13 cellular contexts compared by ENCODE assay signal in the genomic region with DNA sequence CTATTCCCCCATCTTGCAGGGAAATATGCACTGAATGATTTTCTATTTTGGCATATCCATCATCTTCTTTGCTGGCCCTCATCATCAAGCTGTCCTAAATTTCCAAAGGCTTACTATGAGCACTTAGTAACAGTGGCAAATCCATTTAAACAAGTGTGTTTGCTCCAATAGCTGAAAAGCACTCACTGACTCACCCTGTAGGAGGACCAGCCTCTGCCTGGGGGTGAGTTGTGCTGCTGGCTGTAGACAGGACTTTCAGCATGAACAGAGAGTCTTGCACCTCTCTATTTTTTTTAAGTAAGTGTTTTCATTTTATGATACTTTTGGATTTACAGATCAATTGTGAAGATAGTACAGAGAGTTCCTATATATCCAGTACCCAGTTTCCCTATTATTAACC.
"Had no signal": no experiment of that assay in that cellular context is flagged by ENCODE, and none has a peak within 500 bp of the region (broad histone marks: within the 10 kb centered on the region; RNA-seq: fewer than 3 reads in every experiment).

No MANE protein-coding gene starts in this region.

- H3K9me3 Mint-ChIP-seq: activated T-helper 1 cell treated with anti-CD3 and anti-CD28 coated beads, Interleukin-12 subunit alpha, Interleukin-12 subunit beta, Interleukin-2, Interleukin-4 antibody, amounts not matched to agents 30 ng/mL and 10 ng/mL and 1 ng/mL, durations not matched to agents 14 hours and 24 hours and 36 hours had no signal

- ATAC-seq: natural killer cell treated with Interleukin-12 subunit alpha and Interleukin-12 subunit beta and Interleukin-15 and Interleukin-18, amount 100 ng/mL, for 72 hours; right cardiac atrium had no signal

- H3K27ac Mint-ChIP-seq: activated T-helper 1 cell treated with anti-CD3 and anti-CD28 coated beads, Interleukin-12 subunit alpha, Interleukin-12 subunit beta, Interleukin-2, Interleukin-4 antibody, amounts not matched to agents 30 ng/mL and 10 ng/mL and 1 ng/mL, durations not matched to agents 14 hours and 24 hours and 36 hours; natural killer cell treated with Interleukin-12 subunit alpha and Interleukin-12 subunit beta and Interleukin-15 and Interleukin-18, amount 100 ng/mL, for 72 hours had no signal

- H3K36me3 Mint-ChIP-seq: natural killer cell treated with Interleukin-12 subunit alpha and Interleukin-12 subunit beta and Interleukin-15 and Interleukin-18, amount 100 ng/mL, for 72 hours had no signal

- DNase-seq: activated CD4-positive, alpha-beta T cell treated with anti-CD3 and anti-CD28 coated beads, Interleukin-2, amount 50 U/mL, for 1 hour; activated naive CD4-positive, alpha-beta T cell treated with Interleukin-2 at 50 U/mL for 16 hours; aorta; erythroblast; hippocampal formation; mesendoderm; nucleus accumbens; right cardiac atrium; small intestine; stimulated activated CD4-positive, alpha-beta T cell treated with anti-CD3 and anti-CD28 coated beads, Interleukin-4, amount 100 ng/mL, for 24 hours; stimulated activated naive CD4-positive, alpha-beta T cell had no signal

- H3K4me3 Mint-ChIP-seq: activated T-helper 1 cell treated with anti-CD3 and anti-CD28 coated beads, Interleukin-12 subunit alpha, Interleukin-12 subunit beta, Interleukin-2, Interleukin-4 antibody, amounts not matched to agents 30 ng/mL and 10 ng/mL and 1 ng/mL, durations not matched to agents 14 hours and 24 hours and 36 hours; natural killer cell treated with Interleukin-12 subunit alpha and Interleukin-12 subunit beta and Interleukin-15 and Interleukin-18, amount 100 ng/mL, for 72 hours had no signal
